In genomic region chrX:21926116-21926515, GRCh38 we compare ENCODE assay signal across 13 cellular contexts. TPM values are rescaled to one million over a fixed set of nuclear protein-coding genes. Genes with fewer than 3 reads are reported as not detected.
DNase-seq lines count a peak whose midpoint lies in the region; ATAC-seq and TF ChIP-seq lines count a peak whose summit lies in the region.
"Had no signal": no experiment of that assay in that cellular context is flagged by ENCODE, and none has a peak within 500 bp of the region (broad histone marks: within the 10 kb centered on the region; RNA-seq: fewer than 3 reads in every experiment).

No MANE protein-coding gene starts in this region.

- peaks cover 31% of the 10 kb centered on the region for H3K4me1 Mint-ChIP-seq in activated CD8-positive, alpha-beta T cell treated with anti-CD3 and anti-CD28 coated beads for 36 hours (ENCODE audit: low read depth)

- intact Hi-C loops in activated CD8-positive, alpha-beta T cell treated with anti-CD3 and anti-CD28 coated beads for 36 hours (cut with micrococcal nuclease), result loop anchor here (2.0 kb wide), 1 partner anchor 15 kb away; the partner anchor contains the start of gene SMS

- WGBS in suprapubic skin, result 58% methylated on average over 3 of the region's 3 CpGs

- H3K36me3 ChIP-seq in SJCRH30, result no peaks in the 10 kb centered on the region
- no peaks in the 10 kb centered on the region for H3K36me3 ChIP-seq in suprapubic skin
- H3K36me3 ChIP-seq: Peyer's patch had no signal

- H3K4me1 ChIP-seq in SJCRH30 (peaks cover 16% of the 10 kb centered on the region), suprapubic skin (no peaks in the 10 kb centered on the region)
- H3K4me1 ChIP-seq: Peyer's patch had no signal

- H3K9me3 ChIP-seq in SJCRH30 (replicated peaks), result no peaks in the 10 kb centered on the region
- H3K9me3 ChIP-seq in suprapubic skin, result no peaks in the 10 kb centered on the region
- H3K9me3 ChIP-seq: Peyer's patch had no signal

- no peak overlapping the region for H3K27ac Mint-ChIP-seq in activated CD8-positive, alpha-beta T cell treated with anti-CD3 and anti-CD28 coated beads for 36 hours

- TF ChIP-seq EP300 in suprapubic skin (IDR thresholded peaks at IDR 0.05), result no peak

- H3K36me3 Mint-ChIP-seq in activated CD8-positive, alpha-beta T cell treated with anti-CD3 and anti-CD28 coated beads for 36 hours (ENCODE audit: low read depth), result peaks cover 7% of the 10 kb centered on the region
- H3K36me3 Mint-ChIP-seq: type B pancreatic cell had no signal

- CTCF ChIA-PET in activated CD8-positive, alpha-beta T cell treated with anti-CD3 and anti-CD28 coated beads for 36 hours (lab: Charles Lee), result interaction anchor here (0.7 kb wide), 1 partner anchor 13 kb away, joined by 3 read pairs; no protein-coding TSS in a partner anchor

- no peaks in the 10 kb centered on the region for H3K27me3 Mint-ChIP-seq in activated CD8-positive, alpha-beta T cell treated with anti-CD3 and anti-CD28 coated beads for 36 hours
- H3K27me3 Mint-ChIP-seq: naive thymus-derived CD4-positive, alpha-beta T cell; type B pancreatic cell had no signal

- peak overlapping the region; percentile 72 for H3K27ac ChIP-seq in SJCRH30
- peak overlapping the region; percentile 41 for H3K27ac ChIP-seq in suprapubic skin
- H3K27ac ChIP-seq: Peyer's patch had no signal

- no peaks in the 10 kb centered on the region for H3K27me3 ChIP-seq in SJCRH30
- H3K27me3 ChIP-seq in suprapubic skin, result no peaks in the 10 kb centered on the region
- H3K27me3 ChIP-seq: Peyer's patch had no signal

- TF ChIP-seq CTCF in fibroblast of villous mesenchyme (IDR thresholded peaks at IDR 0.05; ENCODE audit: insufficient read depth, low read depth, low read length) (no peak), suprapubic skin (IDR thresholded peaks at IDR 0.05) (no peak)
- TF ChIP-seq CTCF in activated CD8-positive, alpha-beta T cell treated with anti-CD3 and anti-CD28 coated beads for 36 hours (IDR thresholded peaks at IDR 0.05), result no peak

- POLR2A ChIA-PET in activated CD8-positive, alpha-beta T cell treated with anti-CD3 and anti-CD28 coated beads for 36 hours (lab: Charles Lee), result no interaction called here

- no peak for TF ChIP-seq POLR2A in suprapubic skin (IDR thresholded peaks at IDR 0.05)

- no peak for ATAC-seq in activated CD8-positive, alpha-beta T cell treated with anti-CD3 and anti-CD28 coated beads for 36 hours
- no peak for ATAC-seq in HG03469 (IDR thresholded peaks at IDR 0.05; ENCODE audit: unreplicated experiment)

- H3K4me3 Mint-ChIP-seq in activated CD8-positive, alpha-beta T cell treated with anti-CD3 and anti-CD28 coated beads for 36 hours, result no peak overlapping the region
- H3K4me3 Mint-ChIP-seq: type B pancreatic cell had no signal

- H3K4me3 ChIP-seq in SJCRH30 (no peak overlapping the region), fibroblast of villous mesenchyme (ENCODE audit: low read depth, low read length) (peak overlapping the region; percentile 49), suprapubic skin (no peak overlapping the region)
- H3K4me3 ChIP-seq: Peyer's patch had no signal

- peaks cover 5% of the 10 kb centered on the region for H3K9me3 Mint-ChIP-seq in activated CD8-positive, alpha-beta T cell treated with anti-CD3 and anti-CD28 coated beads for 36 hours
- H3K9me3 Mint-ChIP-seq: type B pancreatic cell had no signal

- DNase-seq in SKM-1 treated with dmso at 0.1 percent for 144 hours (lab: John Stamatoyannopoulos, UW; ENCODE audit: unreplicated experiment) (peak; percentile 26), SKM-1 (lab: John Stamatoyannopoulos, UW; ENCODE audit: unreplicated experiment) (no peak), SJCRH30 (no peak), fibroblast of villous mesenchyme (ENCODE audit: low read depth) (peak; percentile 57), suprapubic skin (ENCODE audit: low spot score in 2 of 2) (no peak), GOT3 (lab: John Stamatoyannopoulos, UW) (no peak)
- DNase-seq in activated CD8-positive, alpha-beta T cell treated with anti-CD3 and anti-CD28 coated beads for 36 hours, result no peak
- DNase-seq: activated CD8-positive, alpha-beta memory T cell treated with anti-CD3 and anti-CD28 coated beads for 24 hours; naive thymus-derived CD4-positive, alpha-beta T cell; Peyer's patch; stimulated activated CD4-positive, alpha-beta T cell treated with anti-CD3 and anti-CD28 coated beads, Interleukin-4, amount 100 ng/mL, for 1 hour had no signal

RNA-seq across cellular contexts. Expression of gene SMS, which starts 14.4 kb away (rescaled TPM):
- 183 and 196 TPM in 2 replicates for total RNA-seq in SJCRH30 (2014; rRNA removed; shearing (Covaris generic))
- total RNA-seq in fibroblast of villous mesenchyme (133 and 190 TPM in 2 replicates), suprapubic skin (10 to 100 TPM; 19.0 to 27.3 (median 26.3) TPM)
- 100 to 1,000 TPM; 175 to 184 TPM for total RNA-seq in activated CD8-positive, alpha-beta T cell treated with anti-CD3 and anti-CD28 coated beads for 36 hours

Comparison
In these comparisons a context has a peak if more than half of its experiments do, and no peak if none do; other contexts are left out.
1. DNase-seq: peak in SKM-1 treated with dmso at 0.1 percent for 144 hours (single experiment) and fibroblast of villous mesenchyme (single experiment); none in SKM-1 (single experiment), SJCRH30 (0 of 2), suprapubic skin (0 of 2), activated CD8-positive, alpha-beta T cell treated with anti-CD3 and anti-CD28 coated beads for 36 hours (single experiment) and GOT3 (single experiment).